8 cellular contexts compared by ENCODE assay signal in genomic region chr1:203290261-203291089, GRCh38. TPM values are rescaled to one million over a fixed set of nuclear protein-coding genes. Genes with fewer than 3 reads are reported as not detected.
A peak's percentile ranks its signal among the peaks of the same experiment; 100 is the strongest.
DNase-seq lines count a peak whose midpoint lies in the region; ATAC-seq and TF ChIP-seq lines count a peak whose summit lies in the region.

No MANE protein-coding gene starts in this region.

- no peak overlapping the region for H2AFZ ChIP-seq in OCI-LY1 (ENCODE audit: low read length)
- peak overlapping the region; percentile 89 for H2AFZ ChIP-seq in neuronal stem cell (ENCODE audit: low read length)

- peak overlapping the region; percentile 30 for H2AK5ac ChIP-seq in neuronal stem cell (ENCODE audit: low read depth, low read length)

- H3K36me3 ChIP-seq in BLaER1 treated with 17β-estradiol and CSF1 and Interleukin-3, amounts not matched to agents 10 nM and 100 nM = no peaks in the 10 kb centered on the region
- H3K36me3 ChIP-seq in HUES6 (ENCODE audit: control insufficient read depth, insufficient read depth, low read length) (no peaks in the 10 kb centered on the region), OCI-LY1 (ENCODE audit: insufficient read depth, low read length) (no peaks in the 10 kb centered on the region), neuronal stem cell (replicated peaks in 1 of 2; ENCODE audit: control insufficient read depth in 2 of 2, insufficient read depth in 2 of 2, low read length in 2 of 2) (no peaks in the 10 kb centered on the region), stomach smooth muscle (ENCODE audit: control insufficient read depth in 2 of 2, insufficient read depth in 2 of 2, low read length in 2 of 2) (no peaks in the 10 kb centered on the region)

- peak overlapping the region; percentile 91 for H3K18ac ChIP-seq in neuronal stem cell (ENCODE audit: low read length)

- H3K9me2 ChIP-seq in OCI-LY1 (ENCODE audit: low read depth, low read length) = no peaks in the 10 kb centered on the region

- no peak for TF ChIP-seq CTCF in OCI-LY1 (IDR thresholded peaks at IDR 0.05; ENCODE audit: low read length)

- no peak overlapping the region for H2BK5ac ChIP-seq in neuronal stem cell (ENCODE audit: low read length)

- H4K8ac ChIP-seq in neuronal stem cell (ENCODE audit: low read depth, low read length) = no peak overlapping the region

- peak overlapping the region; percentile 38 for H4K91ac ChIP-seq in neuronal stem cell (ENCODE audit: low read depth, low read length, poor library complexity)

- no peak overlapping the region for H3K4ac ChIP-seq in neuronal stem cell (ENCODE audit: low read length)

- H3K9ac ChIP-seq in BLaER1 treated with 17β-estradiol and CSF1 and Interleukin-3, amounts not matched to agents 10 nM and 100 nM = peak overlapping the region; percentile 84 to 93 (median 90)
- H3K9ac ChIP-seq in HUES6 (ENCODE audit: low read length) (peak overlapping the region; percentile 57), OCI-LY1 (ENCODE audit: low read length) (peak overlapping the region; percentile 94), neuronal stem cell (ENCODE audit: low read depth, low read length, poor library complexity) (no peak overlapping the region), stomach smooth muscle (ENCODE audit: low read length in 2 of 2) (peak overlapping the region; percentile 87 to 89)

- peak overlapping the region; percentile 77 for H2BK12ac ChIP-seq in neuronal stem cell (ENCODE audit: low read length)

- H3K79me1 ChIP-seq in neuronal stem cell (ENCODE audit: low read depth, low read length) = no peaks in the 10 kb centered on the region

- H3K79me2 ChIP-seq in OCI-LY1 (ENCODE audit: insufficient read depth, low read length) = no peaks in the 10 kb centered on the region

- no peaks in the 10 kb centered on the region for H3K9me3 ChIP-seq in BLaER1 treated with 17β-estradiol and CSF1 and Interleukin-3, amounts not matched to agents 10 nM and 100 nM (replicated peaks in 1 of 11)
- H3K9me3 ChIP-seq in HUES6 (ENCODE audit: control insufficient read depth, insufficient read depth, low read depth, low read length) (no peaks in the 10 kb centered on the region), OCI-LY1 (ENCODE audit: low read length) (no peaks in the 10 kb centered on the region), neuronal stem cell (replicated peaks in 1 of 2; ENCODE audit: control insufficient read depth in 2 of 2, insufficient read depth in 1 of 2, low read depth in 1 of 2, low read length in 2 of 2) (no peaks in the 10 kb centered on the region), stomach smooth muscle (ENCODE audit: control insufficient read depth in 2 of 2, low read length in 2 of 2) (no peaks in the 10 kb centered on the region)

- peaks cover 76 to 98% (median 93%) of the 10 kb centered on the region in 10 experiments for H3K4me1 ChIP-seq in BLaER1 treated with 17β-estradiol and CSF1 and Interleukin-3, amounts not matched to agents 10 nM and 100 nM
- H3K4me1 ChIP-seq in HUES6 (ENCODE audit: control insufficient read depth, insufficient read depth, low read length) (peaks cover 48% of the 10 kb centered on the region), OCI-LY1 (ENCODE audit: insufficient read depth, low read length, severe bottlenecking) (peaks cover 97% of the 10 kb centered on the region), neuronal stem cell (ENCODE audit: control insufficient read depth in 2 of 2, insufficient read depth in 1 of 2, low read depth in 1 of 2, low read length in 2 of 2) (peaks cover 37 to 40% of the 10 kb centered on the region in 2 donors), stomach smooth muscle (ENCODE audit: control insufficient read depth, insufficient read depth, low read length) (peaks cover 54% of the 10 kb centered on the region)

- peak overlapping the region; percentile 38 for H3K23ac ChIP-seq in neuronal stem cell (ENCODE audit: low read depth, low read length, poor library complexity)

- H3K4me3 ChIP-seq in BLaER1 treated with 17β-estradiol and CSF1 and Interleukin-3, amounts not matched to agents 10 nM and 100 nM = peak overlapping the region; percentile 33 to 64 (median 47); a peak in 19 of 20 replicates
- H3K4me3 ChIP-seq in HUES6 (ENCODE audit: low read depth, low read length) (peak overlapping the region; percentile 46), OCI-LY1 (ENCODE audit: low read depth, low read length, poor library complexity, severe bottlenecking) (peak overlapping the region; percentile 55), neuronal stem cell (ENCODE audit: low read length in 2 of 2) (peak overlapping the region in 1 of 2 donors; percentile 4), stomach smooth muscle (ENCODE audit: low read length in 2 of 2) (peak overlapping the region; percentile 53 to 65)

- peaks cover 4% of the 10 kb centered on the region for H3F3A ChIP-seq in OCI-LY1 (ENCODE audit: insufficient read depth, low read length)

- peak overlapping the region; percentile 93 to 99 (median 99) for H3K27ac ChIP-seq in BLaER1 treated with 17β-estradiol and CSF1 and Interleukin-3, amounts not matched to agents 10 nM and 100 nM
- H3K27ac ChIP-seq in HUES6 (ENCODE audit: low read depth, low read length) (peak overlapping the region; percentile 6; the same call in 1 of the 2 replicates), OCI-LY1 (ENCODE audit: low read depth, low read length, poor library complexity, severe bottlenecking) (peak overlapping the region; percentile 100), neuronal stem cell (replicated peaks; ENCODE audit: low read length) (peak overlapping the region; percentile 12), stomach smooth muscle (ENCODE audit: low read length) (peak overlapping the region; percentile 99)

- H4K20me1 ChIP-seq in BLaER1 treated with 17β-estradiol and CSF1 and Interleukin-3, amounts not matched to agents 10 nM and 100 nM = no peaks in the 10 kb centered on the region
- H4K20me1 ChIP-seq in OCI-LY1 (ENCODE audit: insufficient read depth, low read length) = no peaks in the 10 kb centered on the region

- ATAC-seq in GM19452 (IDR thresholded peaks at IDR 0.05; ENCODE audit: unreplicated experiment) = peak; percentile 48

- H2BK15ac ChIP-seq in neuronal stem cell (ENCODE audit: low read length) = no peak overlapping the region

- H3K27me3 ChIP-seq in BLaER1 treated with 17β-estradiol and CSF1 and Interleukin-3, amounts not matched to agents 10 nM and 100 nM = no peaks in the 10 kb centered on the region
- H3K27me3 ChIP-seq in HUES6 (ENCODE audit: control insufficient read depth, insufficient read depth, low read length) (peaks cover 35% of the 10 kb centered on the region; the same call in 1 of the 2 replicates), OCI-LY1 (ENCODE audit: insufficient read depth, low read length) (no peaks in the 10 kb centered on the region), neuronal stem cell (ENCODE audit: control insufficient read depth in 3 of 3, insufficient read depth in 3 of 3, low read depth in 1 of 3, low read length in 3 of 3) (peaks cover 0 to 11% (median 0%) of the 10 kb centered on the region in 3 experiments), stomach smooth muscle (ENCODE audit: control insufficient read depth in 1 of 2, insufficient read depth in 2 of 2, low read length in 2 of 2) (no peaks in the 10 kb centered on the region)

- H3K4me2 ChIP-seq in BLaER1 treated with 17β-estradiol and CSF1 and Interleukin-3, amounts not matched to agents 10 nM and 100 nM = peak overlapping the region; percentile 84 to 98 (median 92)
- H3K4me2 ChIP-seq in OCI-LY1 (ENCODE audit: low read length) (peak overlapping the region; percentile 78), neuronal stem cell (ENCODE audit: insufficient read depth, low read length, poor library complexity, severe bottlenecking) (peak overlapping the region; percentile 59)

- DNase-seq in activated naive CD4-positive, alpha-beta T cell treated with Interleukin-2 at 50 U/mL for 16 hours = peak; percentile 97
- DNase-seq in globus pallidus (ENCODE audit: low spot score) (peak; percentile 93), neuronal stem cell (ENCODE audit: low spot score) (peak; percentile 85)

- peak overlapping the region; percentile 26 for H3K14ac ChIP-seq in neuronal stem cell (ENCODE audit: low read length)

- no CpG with 5 or more reads among the region's 31 CpGs for WGBS in neuronal stem cell (ENCODE audit: extremely low coverage in 2 of 2, insufficient read length in 2 of 2, insufficient replicate concordance in 1 of 2), 2 donors

- no peak overlapping the region for H2BK120ac ChIP-seq in neuronal stem cell (ENCODE audit: low read depth, low read length)

RNA-seq across cellular contexts. Expression of gene BTG2, which starts 14.8 kb away (rescaled TPM):
- polyA plus RNA-seq in neuronal stem cell (2013, experiment 1 of 2) = 59.9 TPM
- polyA plus RNA-seq in neuronal stem cell (2013, experiment 2 of 2) = 59.9 TPM

Comparison
In these comparisons a context has a peak if more than half of its experiments do, and no peak if none do; other contexts are left out.
1. H3K27ac ChIP-seq: peak in every context shown above with its lines; median percentile 100 in OCI-LY1; 99 in BLaER1 treated with 17β-estradiol and CSF1 and Interleukin-3, amounts not matched to agents 10 nM and 100 nM; 99 in stomach smooth muscle; 12 in neuronal stem cell; 6 in HUES6.